Comparison of ENCODE assay signal across 22 cellular contexts in genomic region chr1:165395522-165396300, GRCh38. TPM values are rescaled to one million over a fixed set of nuclear protein-coding genes. Genes with fewer than 3 reads are reported as not detected.
DNase-seq lines count a peak whose midpoint lies in the region; ATAC-seq and TF ChIP-seq lines count a peak whose summit lies in the region.
"Had no signal": no experiment of that assay in that cellular context is flagged by ENCODE, and none has a peak within 500 bp of the region (broad histone marks: within the 10 kb centered on the region; RNA-seq: fewer than 3 reads in every experiment).

No MANE protein-coding gene starts in this region.

- H3K4me1 ChIP-seq in prostate gland (replicated peaks) (no peaks in the 10 kb centered on the region), left lung (peaks cover 0 to 12% of the 10 kb centered on the region in 2 donors), right atrium auricular region (peaks cover 0 to 17% of the 10 kb centered on the region in 2 donors)
- H3K4me1 ChIP-seq: A549 had no signal

- TF ChIP-seq POLR2A in prostate gland (IDR thresholded peaks at IDR 0.05): no peak

- peak; percentile 55 for ATAC-seq in HG03025 (IDR thresholded peaks at IDR 0.05; ENCODE audit: low FRiP score, unreplicated experiment)
- ATAC-seq in HG02884 (IDR thresholded peaks at IDR 0.05; ENCODE audit: unreplicated experiment): no peak
- no peak for ATAC-seq in left lung
- ATAC-seq: A549; activated T-cell treated with anti-CD3 and anti-CD28 coated beads, Interleukin-2, amount 50 U/mL, for 72 hours; effector memory CD8-positive, alpha-beta T cell; lower lobe of right lung; natural killer cell treated with Interleukin-12 subunit alpha and Interleukin-12 subunit beta and Interleukin-15 and Interleukin-18, amount 100 ng/mL, for 72 hours had no signal

- H3K36me3 ChIP-seq in prostate gland: no peaks in the 10 kb centered on the region
- H3K36me3 ChIP-seq in left lung: no peaks in the 10 kb centered on the region
- H3K36me3 ChIP-seq in right atrium auricular region: no peaks in the 10 kb centered on the region
- H3K36me3 ChIP-seq: lower lobe of right lung had no signal

- H3K27me3 ChIP-seq in prostate gland (replicated peaks; ENCODE audit: insufficient read depth): no peaks in the 10 kb centered on the region
- peaks cover 7 to 95% of the 10 kb centered on the region in 2 donors for H3K27me3 ChIP-seq in left lung
- no peaks in the 10 kb centered on the region for H3K27me3 ChIP-seq in right atrium auricular region

- H3K9me3 ChIP-seq in prostate gland (no peaks in the 10 kb centered on the region), left lung (no peaks in the 10 kb centered on the region), right atrium auricular region (no peaks in the 10 kb centered on the region)
- H3K9me3 ChIP-seq: A549, lower lobe of right lung had no signal

- H3K27ac ChIP-seq in prostate gland (no peak overlapping the region), left lung (no peak overlapping the region), right atrium auricular region (no peak overlapping the region)
- H3K27ac ChIP-seq: A549, lower lobe of right lung had no signal

- no peak overlapping the region for H3K4me3 ChIP-seq in prostate gland
- no peak overlapping the region for H3K4me3 ChIP-seq in left lung
- H3K4me3 ChIP-seq in right atrium auricular region: no peak overlapping the region
- H3K4me3 ChIP-seq: A549, lower lobe of right lung had no signal

- intact Hi-C loops in prostate gland (cut with DNase I) (no loop called here), left lung (cut with DNase I) (no loop called here)

- no peak for TF ChIP-seq CTCF in prostate gland (IDR thresholded peaks at IDR 0.05)
- TF ChIP-seq CTCF in left lung (IDR thresholded peaks at IDR 0.05): no peak
- no peak for TF ChIP-seq CTCF in right atrium auricular region (IDR thresholded peaks at IDR 0.05)

- WGBS in prostate gland: 71% methylated on average over 4 of the region's 4 CpGs

- peak; percentile 46 for DNase-seq in NCI-H82 (lab: John Stamatoyannopoulos, UW)
- no peak for DNase-seq in NCI-H82 treated with DMSO at 0.1 percent for 48 hours (lab: John Stamatoyannopoulos, UW; ENCODE audit: unreplicated experiment)
- DNase-seq in NCI-H2196 (lab: John Stamatoyannopoulos, UW; ENCODE audit: unreplicated experiment): peak; percentile 63
- DNase-seq in prostate gland (ENCODE audit: low spot score): peak; percentile 67
- no peak for DNase-seq in left lung
- no peak for DNase-seq in right atrium auricular region (ENCODE audit: low spot score)
- DNase-seq: activated CD4-positive, alpha-beta T cell treated with anti-CD3 and anti-CD28 coated beads, Interleukin-2, amount 50 U/mL, for 4 hours; activated T-cell treated with anti-CD3 and anti-CD28 coated beads, Interleukin-2, amount 50 U/mL, for 72 hours; CD4-positive, alpha-beta memory T cell; central memory CD4-positive, alpha-beta T cell; effector memory CD8-positive, alpha-beta T cell; lower lobe of right lung; NCI-H1092; NCI-H774; retina; substantia nigra had no signal

RNA-seq across cellular contexts. Expression of gene LMX1A, which starts 39.2 kb away (rescaled TPM):
- total RNA-seq in prostate gland (under 1 TPM in 1 of 2 donors, not detected in 1; 0.28 TPM), left lung (not detected), right atrium auricular region (not detected)
- total RNA-seq: activated T-cell treated with anti-CD3 and anti-CD28 coated beads, Interleukin-2, amount 50 U/mL, for 72 hours; CD4-positive, alpha-beta memory T cell; fibroblast of villous mesenchyme; natural killer cell treated with Interleukin-12 subunit alpha and Interleukin-12 subunit beta and Interleukin-15 and Interleukin-18, amount 100 ng/mL, for 72 hours; SK-MEL-5 had no signal

RNA-seq across cellular contexts. Expression of gene RXRG, which starts 49.2 kb away (rescaled TPM):
- total RNA-seq in prostate gland: 1 to 10 TPM in 1 of 2 donors, under 1 TPM in 1; 0.14 to 1.4 TPM
- total RNA-seq in left lung: 1 to 10 TPM; 1.1 to 1.8 TPM
- 1 to 10 TPM; 1.2 to 3.3 TPM for total RNA-seq in right atrium auricular region
- total RNA-seq: activated T-cell treated with anti-CD3 and anti-CD28 coated beads, Interleukin-2, amount 50 U/mL, for 72 hours; CD4-positive, alpha-beta memory T cell; fibroblast of villous mesenchyme; natural killer cell treated with Interleukin-12 subunit alpha and Interleukin-12 subunit beta and Interleukin-15 and Interleukin-18, amount 100 ng/mL, for 72 hours had no signal

Comparison
In these comparisons a context has a peak if more than half of its experiments do, and no peak if none do; other contexts are left out.
1. DNase-seq: peak in NCI-H82 (single experiment), NCI-H2196 (single experiment) and prostate gland (single experiment); none in NCI-H82 treated with DMSO at 0.1 percent for 48 hours (single experiment), left lung (0 of 2) and right atrium auricular region (single experiment).